ENCODE assay signal across 2 cellular contexts in the genomic region with DNA sequence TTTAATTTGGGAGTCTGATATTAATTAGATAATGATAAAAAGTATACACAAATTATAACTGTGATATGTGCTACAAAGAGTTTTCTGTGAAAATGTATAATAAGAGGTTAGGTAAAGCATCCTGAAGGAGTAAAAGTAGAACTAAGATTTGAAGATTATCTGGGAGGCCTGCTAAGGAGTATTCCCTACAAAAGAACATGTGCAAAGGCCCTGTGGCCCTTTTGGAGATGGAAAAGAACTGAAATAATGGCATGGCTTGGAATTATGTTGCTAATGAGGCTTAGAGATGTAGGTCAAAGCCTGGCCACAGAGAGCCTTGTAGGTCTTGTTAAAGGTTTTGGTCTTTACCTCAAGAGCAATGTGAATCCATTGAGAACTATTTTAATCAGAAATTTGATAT.
TF ChIP-seq lines count a peak whose summit lies in the region.

No MANE protein-coding gene starts in this region.

TF ChIP-seq in K562, 482 proteins besides CTCF, POLR2A, EP300 and RAD21 (continued from another document):
- TF ChIP-seq RBM25 (IDR thresholded peaks at IDR 0.05; ENCODE audit: low read depth, low read length, severe bottlenecking) (peak; percentile 9), FOXO4 (CRISPR knock-in tag; IDR thresholded peaks at IDR 0.05) (no peak)
- TF ChIP-seq, protein P1, sequence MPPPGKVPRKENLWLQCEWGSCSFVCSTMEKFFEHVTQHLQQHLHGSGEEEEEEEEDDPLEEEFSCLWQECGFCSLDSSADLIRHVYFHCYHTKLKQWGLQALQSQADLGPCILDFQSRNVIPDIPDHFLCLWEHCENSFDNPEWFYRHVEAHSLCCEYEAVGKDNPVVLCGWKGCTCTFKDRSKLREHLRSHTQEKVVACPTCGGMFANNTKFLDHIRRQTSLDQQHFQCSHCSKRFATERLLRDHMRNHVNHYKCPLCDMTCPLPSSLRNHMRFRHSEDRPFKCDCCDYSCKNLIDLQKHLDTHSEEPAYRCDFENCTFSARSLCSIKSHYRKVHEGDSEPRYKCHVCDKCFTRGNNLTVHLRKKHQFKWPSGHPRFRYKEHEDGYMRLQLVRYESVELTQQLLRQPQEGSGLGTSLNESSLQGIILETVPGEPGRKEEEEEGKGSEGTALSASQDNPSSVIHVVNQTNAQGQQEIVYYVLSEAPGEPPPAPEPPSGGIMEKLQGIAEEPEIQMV (tag; conservative IDR thresholded peaks at IDR 0.05; ENCODE audit: low read depth), result no peak
TF ChIP-seq in K562: peak in this region for 1.

TF ChIP-seq in H1, 55 proteins besides CTCF, POLR2A, EP300 and RAD21 (continued from another document):
- TF ChIP-seq E2F6 (IDR thresholded peaks at IDR 0.05) (no peak), CBX8 (IDR thresholded peaks at IDR 0.05; ENCODE audit: borderline replicate concordance, low read depth, low read length) (no peak), KDM1A (IDR thresholded peaks at IDR 0.05; ENCODE audit: borderline replicate concordance, low read length) (peak; percentile 86; the same call in 1 of the 2 replicates), NRF1 (IDR thresholded peaks at IDR 0.05; ENCODE audit: low read depth, low read length) (no peak), TCF12 (IDR thresholded peaks at IDR 0.05; ENCODE audit: low read depth, low read length) (no peak), HDAC2 (IDR thresholded peaks at IDR 0.05; ENCODE audit: borderline replicate concordance in 1 of 2, low read depth in 2 of 2, low read length in 2 of 2) (peak in 1 of 2 experiments; percentile 55; a peak in 1 of 4 replicates)
- TF ChIP-seq, protein P2, sequence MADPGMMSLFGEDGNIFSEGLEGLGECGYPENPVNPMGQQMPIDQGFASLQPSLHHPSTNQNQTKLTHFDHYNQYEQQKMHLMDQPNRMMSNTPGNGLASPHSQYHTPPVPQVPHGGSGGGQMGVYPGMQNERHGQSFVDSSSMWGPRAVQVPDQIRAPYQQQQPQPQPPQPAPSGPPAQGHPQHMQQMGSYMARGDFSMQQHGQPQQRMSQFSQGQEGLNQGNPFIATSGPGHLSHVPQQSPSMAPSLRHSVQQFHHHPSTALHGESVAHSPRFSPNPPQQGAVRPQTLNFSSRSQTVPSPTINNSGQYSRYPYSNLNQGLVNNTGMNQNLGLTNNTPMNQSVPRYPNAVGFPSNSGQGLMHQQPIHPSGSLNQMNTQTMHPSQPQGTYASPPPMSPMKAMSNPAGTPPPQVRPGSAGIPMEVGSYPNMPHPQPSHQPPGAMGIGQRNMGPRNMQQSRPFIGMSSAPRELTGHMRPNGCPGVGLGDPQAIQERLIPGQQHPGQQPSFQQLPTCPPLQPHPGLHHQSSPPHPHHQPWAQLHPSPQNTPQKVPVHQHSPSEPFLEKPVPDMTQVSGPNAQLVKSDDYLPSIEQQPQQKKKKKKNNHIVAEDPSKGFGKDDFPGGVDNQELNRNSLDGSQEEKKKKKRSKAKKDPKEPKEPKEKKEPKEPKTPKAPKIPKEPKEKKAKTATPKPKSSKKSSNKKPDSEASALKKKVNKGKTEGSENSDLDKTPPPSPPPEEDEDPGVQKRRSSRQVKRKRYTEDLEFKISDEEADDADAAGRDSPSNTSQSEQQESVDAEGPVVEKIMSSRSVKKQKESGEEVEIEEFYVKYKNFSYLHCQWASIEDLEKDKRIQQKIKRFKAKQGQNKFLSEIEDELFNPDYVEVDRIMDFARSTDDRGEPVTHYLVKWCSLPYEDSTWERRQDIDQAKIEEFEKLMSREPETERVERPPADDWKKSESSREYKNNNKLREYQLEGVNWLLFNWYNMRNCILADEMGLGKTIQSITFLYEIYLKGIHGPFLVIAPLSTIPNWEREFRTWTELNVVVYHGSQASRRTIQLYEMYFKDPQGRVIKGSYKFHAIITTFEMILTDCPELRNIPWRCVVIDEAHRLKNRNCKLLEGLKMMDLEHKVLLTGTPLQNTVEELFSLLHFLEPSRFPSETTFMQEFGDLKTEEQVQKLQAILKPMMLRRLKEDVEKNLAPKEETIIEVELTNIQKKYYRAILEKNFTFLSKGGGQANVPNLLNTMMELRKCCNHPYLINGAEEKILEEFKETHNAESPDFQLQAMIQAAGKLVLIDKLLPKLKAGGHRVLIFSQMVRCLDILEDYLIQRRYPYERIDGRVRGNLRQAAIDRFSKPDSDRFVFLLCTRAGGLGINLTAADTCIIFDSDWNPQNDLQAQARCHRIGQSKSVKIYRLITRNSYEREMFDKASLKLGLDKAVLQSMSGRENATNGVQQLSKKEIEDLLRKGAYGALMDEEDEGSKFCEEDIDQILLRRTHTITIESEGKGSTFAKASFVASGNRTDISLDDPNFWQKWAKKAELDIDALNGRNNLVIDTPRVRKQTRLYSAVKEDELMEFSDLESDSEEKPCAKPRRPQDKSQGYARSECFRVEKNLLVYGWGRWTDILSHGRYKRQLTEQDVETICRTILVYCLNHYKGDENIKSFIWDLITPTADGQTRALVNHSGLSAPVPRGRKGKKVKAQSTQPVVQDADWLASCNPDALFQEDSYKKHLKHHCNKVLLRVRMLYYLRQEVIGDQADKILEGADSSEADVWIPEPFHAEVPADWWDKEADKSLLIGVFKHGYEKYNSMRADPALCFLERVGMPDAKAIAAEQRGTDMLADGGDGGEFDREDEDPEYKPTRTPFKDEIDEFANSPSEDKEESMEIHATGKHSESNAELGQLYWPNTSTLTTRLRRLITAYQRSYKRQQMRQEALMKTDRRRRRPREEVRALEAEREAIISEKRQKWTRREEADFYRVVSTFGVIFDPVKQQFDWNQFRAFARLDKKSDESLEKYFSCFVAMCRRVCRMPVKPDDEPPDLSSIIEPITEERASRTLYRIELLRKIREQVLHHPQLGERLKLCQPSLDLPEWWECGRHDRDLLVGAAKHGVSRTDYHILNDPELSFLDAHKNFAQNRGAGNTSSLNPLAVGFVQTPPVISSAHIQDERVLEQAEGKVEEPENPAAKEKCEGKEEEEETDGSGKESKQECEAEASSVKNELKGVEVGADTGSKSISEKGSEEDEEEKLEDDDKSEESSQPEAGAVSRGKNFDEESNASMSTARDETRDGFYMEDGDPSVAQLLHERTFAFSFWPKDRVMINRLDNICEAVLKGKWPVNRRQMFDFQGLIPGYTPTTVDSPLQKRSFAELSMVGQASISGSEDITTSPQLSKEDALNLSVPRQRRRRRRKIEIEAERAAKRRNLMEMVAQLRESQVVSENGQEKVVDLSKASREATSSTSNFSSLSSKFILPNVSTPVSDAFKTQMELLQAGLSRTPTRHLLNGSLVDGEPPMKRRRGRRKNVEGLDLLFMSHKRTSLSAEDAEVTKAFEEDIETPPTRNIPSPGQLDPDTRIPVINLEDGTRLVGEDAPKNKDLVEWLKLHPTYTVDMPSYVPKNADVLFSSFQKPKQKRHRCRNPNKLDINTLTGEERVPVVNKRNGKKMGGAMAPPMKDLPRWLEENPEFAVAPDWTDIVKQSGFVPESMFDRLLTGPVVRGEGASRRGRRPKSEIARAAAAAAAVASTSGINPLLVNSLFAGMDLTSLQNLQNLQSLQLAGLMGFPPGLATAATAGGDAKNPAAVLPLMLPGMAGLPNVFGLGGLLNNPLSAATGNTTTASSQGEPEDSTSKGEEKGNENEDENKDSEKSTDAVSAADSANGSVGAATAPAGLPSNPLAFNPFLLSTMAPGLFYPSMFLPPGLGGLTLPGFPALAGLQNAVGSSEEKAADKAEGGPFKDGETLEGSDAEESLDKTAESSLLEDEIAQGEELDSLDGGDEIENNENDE (IDR thresholded peaks at IDR 0.05; ENCODE audit: insufficient replicate concordance, low read length), result no peak
